22 cellular contexts compared by ENCODE assay signal in genomic region chr3:175571096-175571495, GRCh38.
DNase-seq lines count a peak whose midpoint lies in the region; ATAC-seq, FAIRE-seq and TF ChIP-seq lines count a peak whose summit lies in the region.
"Had no signal": no experiment of that assay in that cellular context is flagged by ENCODE, and none has a peak within 500 bp of the region (broad histone marks: within the 10 kb centered on the region; RNA-seq: fewer than 3 reads in every experiment).

No MANE protein-coding gene starts in this region.

- no peaks in the 10 kb centered on the region for H3K27me3 ChIP-seq in keratinocyte (ENCODE audit: control insufficient read depth, extremely low read depth, insufficient read depth, low read length)
- H3K27me3 ChIP-seq: BLaER1 had no signal

- H3K9me1 ChIP-seq in keratinocyte (ENCODE audit: control insufficient read depth, extremely low read depth, insufficient read depth, low read length): no peaks in the 10 kb centered on the region

- H2AFZ ChIP-seq in keratinocyte (ENCODE audit: control insufficient read depth, low read length): peak overlapping the region; percentile 21
- H2AFZ ChIP-seq: GM23248 had no signal

- H3K4me3 ChIP-seq in epithelial cell of esophagus (ENCODE audit: low read length) (no peak overlapping the region), keratinocyte (ENCODE audit: control insufficient read depth in 2 of 3, extremely low read depth in 1 of 3, insufficient read depth in 2 of 3, low read depth in 1 of 3, low read length in 3 of 3) (no peak overlapping the region)
- H3K4me3 ChIP-seq: BLaER1, GM23248 had no signal

- H3K27ac ChIP-seq in keratinocyte (ENCODE audit: control insufficient read depth, insufficient read depth, low read length): no peak overlapping the region
- H3K27ac ChIP-seq: 22Rv1, BLaER1, C4-2B, GM23248 had no signal

- dilution Hi-C loops in keratinocyte (cut with MboI; ENCODE audit: extremely low pct_ligation_motif_present, low sequenced_read_pairs): no loop called here

- no peaks in the 10 kb centered on the region for H4K20me1 ChIP-seq in keratinocyte (ENCODE audit: control insufficient read depth, extremely low read depth, insufficient read depth, low read length)
- H4K20me1 ChIP-seq: BLaER1 had no signal

- H3K36me3 ChIP-seq in keratinocyte (ENCODE audit: control insufficient read depth in 2 of 2, extremely low read depth in 1 of 2, insufficient read depth in 2 of 2, low read length in 2 of 2): no peaks in the 10 kb centered on the region
- H3K36me3 ChIP-seq: BLaER1 had no signal

- ATAC-seq in HG03097 (IDR thresholded peaks at IDR 0.05; ENCODE audit: low FRiP score, unreplicated experiment): no peak
- ATAC-seq: CD8-positive, alpha-beta T cell had no signal

- peak; percentile 16 for DNase-seq in NCI-H1105 treated with DMSO at 0.1 percent for 48 hours (lab: John Stamatoyannopoulos, UW)
- DNase-seq in NCI-H1105 (lab: John Stamatoyannopoulos, UW): no peak
- DNase-seq in epithelial cell of esophagus (ENCODE audit: low read depth): peak; percentile 68
- no peak for DNase-seq in keratinocyte (ENCODE audit: low read depth, low spot score)
- DNase-seq in putamen (ENCODE audit: low spot score): no peak
- DNase-seq: Caco-2; CD4-positive, CD25-positive, alpha-beta regulatory T cell; CD8-positive, alpha-beta T cell; DMS153; DND-41; GM23248; H7; HCEC 1CT had no signal

- TF ChIP-seq CTCF in epithelial cell of esophagus (IDR thresholded peaks at IDR 0.05; ENCODE audit: insufficient read depth, low read depth, low read length, missing control alignments) (no peak), keratinocyte (optimal IDR thresholded peaks at IDR 0.05 in 1 of 3, IDR thresholded peaks at IDR 0.05 in 1 of 3, conservative IDR thresholded peaks at IDR 0.05 in 1 of 3; ENCODE audit: extremely low read depth in 1 of 3, insufficient read depth in 2 of 3, low read length in 3 of 3) (no peak)

- no peak overlapping the region for H3K9ac ChIP-seq in keratinocyte (ENCODE audit: control insufficient read depth, extremely low read depth, insufficient read depth, low read length)
- H3K9ac ChIP-seq: BLaER1, GM23248 had no signal

- no peak for FAIRE-seq in keratinocyte (lab: Jason Lieb, UNC)
- FAIRE-seq: A204.1, G401.6, GM12892, GM19239, H1 had no signal

- no peaks in the 10 kb centered on the region for H3K9me3 ChIP-seq in keratinocyte (ENCODE audit: control insufficient read depth, low read depth, low read length)
- H3K9me3 ChIP-seq: Caco-2 had no signal

- no peaks in the 10 kb centered on the region for H3K79me2 ChIP-seq in keratinocyte (ENCODE audit: control insufficient read depth, insufficient read depth, low read length)

- no peak overlapping the region for H3K4me2 ChIP-seq in keratinocyte (ENCODE audit: control insufficient read depth, extremely low read depth, insufficient read depth, low read depth, low read length)
- H3K4me2 ChIP-seq: BLaER1 had no signal

- peaks cover 4% of the 10 kb centered on the region for H3K4me1 ChIP-seq in keratinocyte (ENCODE audit: control insufficient read depth, extremely low read depth, insufficient read depth, low read length)
- H3K4me1 ChIP-seq: BLaER1, Caco-2 had no signal

Comparison
In these comparisons a context has a peak if more than half of its experiments do, and no peak if none do; other contexts are left out.
1. DNase-seq: peak in NCI-H1105 treated with DMSO at 0.1 percent for 48 hours (single experiment) and epithelial cell of esophagus (single experiment); none in NCI-H1105 (single experiment), keratinocyte (single experiment) and putamen (single experiment).